Comparison of ENCODE assay signal across 1 cellular context in the genomic region with DNA sequence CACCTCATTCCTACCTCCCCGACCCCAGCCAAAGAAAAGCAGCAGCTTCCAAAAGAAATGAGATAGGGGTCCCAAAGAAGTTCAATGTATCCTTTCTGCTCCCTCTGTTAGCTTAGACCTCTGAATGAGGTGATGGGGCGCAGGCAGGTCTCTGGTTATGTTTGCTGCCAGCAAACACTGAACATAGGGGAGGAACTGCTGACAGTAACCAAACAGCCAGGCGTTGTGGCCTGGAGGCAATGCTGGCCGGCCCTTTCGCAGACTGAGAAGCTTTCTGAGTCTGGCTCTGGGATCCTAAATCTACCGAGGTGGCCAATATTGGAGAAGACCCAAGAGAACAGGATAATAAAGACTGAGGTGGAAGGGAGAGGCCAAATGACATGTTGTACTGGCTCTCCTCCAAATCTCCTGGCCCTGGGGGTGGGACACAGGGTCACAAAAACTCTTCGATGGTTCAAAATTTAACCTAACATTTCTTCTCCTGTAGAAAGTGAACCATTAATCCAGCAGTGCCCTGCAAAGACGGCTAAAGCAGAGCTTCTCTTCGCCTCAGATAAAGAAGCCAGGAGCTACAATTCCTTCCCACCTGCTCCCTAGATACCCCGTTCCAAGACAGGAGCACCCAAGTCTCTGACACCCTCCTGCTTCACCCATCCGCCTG.
TF ChIP-seq lines count a peak whose summit lies in the region.

No MANE protein-coding gene starts in this region.

TF ChIP-seq in HepG2, 621 proteins besides CTCF, POLR2A, EP300 and RAD21 (continued from another document):
- TF ChIP-seq, protein P1, sequence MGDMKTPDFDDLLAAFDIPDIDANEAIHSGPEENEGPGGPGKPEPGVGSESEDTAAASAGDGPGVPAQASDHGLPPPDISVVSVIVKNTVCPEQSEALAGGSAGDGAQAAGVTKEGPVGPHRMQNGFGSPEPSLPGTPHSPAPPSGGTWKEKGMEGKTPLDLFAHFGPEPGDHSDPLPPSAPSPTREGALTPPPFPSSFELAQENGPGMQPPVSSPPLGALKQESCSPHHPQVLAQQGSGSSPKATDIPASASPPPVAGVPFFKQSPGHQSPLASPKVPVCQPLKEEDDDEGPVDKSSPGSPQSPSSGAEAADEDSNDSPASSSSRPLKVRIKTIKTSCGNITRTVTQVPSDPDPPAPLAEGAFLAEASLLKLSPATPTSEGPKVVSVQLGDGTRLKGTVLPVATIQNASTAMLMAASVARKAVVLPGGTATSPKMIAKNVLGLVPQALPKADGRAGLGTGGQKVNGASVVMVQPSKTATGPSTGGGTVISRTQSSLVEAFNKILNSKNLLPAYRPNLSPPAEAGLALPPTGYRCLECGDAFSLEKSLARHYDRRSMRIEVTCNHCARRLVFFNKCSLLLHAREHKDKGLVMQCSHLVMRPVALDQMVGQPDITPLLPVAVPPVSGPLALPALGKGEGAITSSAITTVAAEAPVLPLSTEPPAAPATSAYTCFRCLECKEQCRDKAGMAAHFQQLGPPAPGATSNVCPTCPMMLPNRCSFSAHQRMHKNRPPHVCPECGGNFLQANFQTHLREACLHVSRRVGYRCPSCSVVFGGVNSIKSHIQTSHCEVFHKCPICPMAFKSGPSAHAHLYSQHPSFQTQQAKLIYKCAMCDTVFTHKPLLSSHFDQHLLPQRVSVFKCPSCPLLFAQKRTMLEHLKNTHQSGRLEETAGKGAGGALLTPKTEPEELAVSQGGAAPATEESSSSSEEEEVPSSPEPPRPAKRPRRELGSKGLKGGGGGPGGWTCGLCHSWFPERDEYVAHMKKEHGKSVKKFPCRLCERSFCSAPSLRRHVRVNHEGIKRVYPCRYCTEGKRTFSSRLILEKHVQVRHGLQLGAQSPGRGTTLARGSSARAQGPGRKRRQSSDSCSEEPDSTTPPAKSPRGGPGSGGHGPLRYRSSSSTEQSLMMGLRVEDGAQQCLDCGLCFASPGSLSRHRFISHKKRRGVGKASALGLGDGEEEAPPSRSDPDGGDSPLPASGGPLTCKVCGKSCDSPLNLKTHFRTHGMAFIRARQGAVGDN (CRISPR knock-in tag; IDR thresholded peaks at IDR 0.05) = peak; percentile 22; the same call in 1 of the 2 replicates
- 0 out of 2 replicates have a peak, but pooled peaks have one; percentile 0 for TF ChIP-seq SNAPC2 (CRISPR knock-in tag; IDR thresholded peaks at IDR 0.05)
- peak; percentile 9; the same call in 1 of the 2 replicates for TF ChIP-seq ERF (CRISPR knock-in tag; IDR thresholded peaks at IDR 0.05)
- TF ChIP-seq PITX1 (CRISPR knock-in tag; IDR thresholded peaks at IDR 0.05) = peak; percentile 26; the same call in 1 of the 2 replicates
- peak; percentile 83; the same call in 1 of the 2 replicates for TF ChIP-seq ZSCAN9 (CRISPR knock-in tag; IDR thresholded peaks at IDR 0.05; ENCODE audit: borderline replicate concordance)
- TF ChIP-seq GZF1 (CRISPR knock-in tag; IDR thresholded peaks at IDR 0.05) = no peak
